ENCODE assay signal across 8 cellular contexts in genomic region chr17:59840908-59841666, GRCh38. TPM values are rescaled to one million over a fixed set of nuclear protein-coding genes. Genes with fewer than 3 reads are reported as not detected.
DNase-seq lines count a peak whose midpoint lies in the region; ATAC-seq and TF ChIP-seq lines count a peak whose summit lies in the region.

No MANE protein-coding gene starts in this region.

- no peak for ATAC-seq in Right ventricle myocardium inferior
- ATAC-seq in activated T-cell treated with anti-CD3 and anti-CD28 coated beads, Interleukin-2, amount 50 U/mL, for 72 hours (replicated peaks in 1 of 2), result no peak

- H3K9me3 ChIP-seq in left ventricle myocardium inferior (replicated peaks) (no peaks in the 10 kb centered on the region), iPS-18c (ENCODE audit: control insufficient read depth, insufficient read depth, low read length) (no peaks in the 10 kb centered on the region), testis (no peaks in the 10 kb centered on the region)

- no peaks in the 10 kb centered on the region for H3K27me3 Mint-ChIP-seq in activated T-cell treated with anti-CD3 and anti-CD28 coated beads, Interleukin-2, amount 50 U/mL, for 72 hours (ENCODE audit: low read depth)

- H3K36me3 ChIP-seq in left ventricle myocardium inferior, result peaks cover 15% of the 10 kb centered on the region
- no peaks in the 10 kb centered on the region for H3K36me3 ChIP-seq in testis (ENCODE audit: low read depth, missing control alignments)

- H3K4me3 ChIP-seq in left ventricle myocardium inferior, result peak overlapping the region; percentile 65
- H3K4me3 ChIP-seq in iPS-18c (ENCODE audit: insufficient read depth, low read depth, low read length), result peak overlapping the region; percentile 24; the same call in 1 of the 2 replicates
- H3K4me3 ChIP-seq in testis, result peak overlapping the region in 1 of 2 donors; percentile 60

- intact Hi-C loops in left ventricle myocardium inferior (cut with micrococcal nuclease), result no loop called here
- intact Hi-C loops in Right ventricle myocardium inferior (cut with DNase I), result no loop called here
- intact Hi-C loops in testis (cut with DNase I; ENCODE audit: low total_unique reads), result no loop called here

- DNase-seq in left ventricle myocardium inferior (no peak), Right ventricle myocardium inferior (ENCODE audit: missing footprints) (no peak), testis (no peak), UCSD-AML1 (lab: John Stamatoyannopoulos, UW; ENCODE audit: unreplicated experiment) (no peak), iPS-NIHi11 (ENCODE audit: low spot score) (no peak), germinal center (ENCODE audit: low spot score) (no peak)
- DNase-seq in activated T-cell treated with anti-CD3 and anti-CD28 coated beads, Interleukin-2, amount 50 U/mL, for 72 hours, result peak; percentile 43 to 49

- WGBS in testis, 2 donors, result 61 to 75% methylated on average over 5 of the region's 5 CpGs

- H3K4me1 ChIP-seq in left ventricle myocardium inferior, result peaks cover 62% of the 10 kb centered on the region
- peaks cover 16% of the 10 kb centered on the region for H3K4me1 ChIP-seq in testis

- H3K27ac Mint-ChIP-seq in activated T-cell treated with anti-CD3 and anti-CD28 coated beads, Interleukin-2, amount 50 U/mL, for 72 hours, result peak overlapping the region; percentile 100

- H3K27ac ChIP-seq in left ventricle myocardium inferior (replicated peaks) (peak overlapping the region; percentile 89), testis (peak overlapping the region; percentile 93 to 96)

- no peak for TF ChIP-seq POLR2A in testis (IDR thresholded peaks at IDR 0.05)

- H3K9me3 Mint-ChIP-seq in activated T-cell treated with anti-CD3 and anti-CD28 coated beads, Interleukin-2, amount 50 U/mL, for 72 hours, result no peaks in the 10 kb centered on the region

- TF ChIP-seq CTCF in left ventricle myocardium inferior (IDR thresholded peaks at IDR 0.05; ENCODE audit: borderline replicate concordance) (no peak), testis (IDR thresholded peaks at IDR 0.05) (no peak)

- peak overlapping the region; percentile 95 to 99 for H3K4me3 Mint-ChIP-seq in activated T-cell treated with anti-CD3 and anti-CD28 coated beads, Interleukin-2, amount 50 U/mL, for 72 hours

- peaks cover 37 to 51% of the 10 kb centered on the region in 2 donors for H3K36me3 Mint-ChIP-seq in activated T-cell treated with anti-CD3 and anti-CD28 coated beads, Interleukin-2, amount 50 U/mL, for 72 hours (ENCODE audit: insufficient read depth in 2 of 2)

- H3K4me1 Mint-ChIP-seq in activated T-cell treated with anti-CD3 and anti-CD28 coated beads, Interleukin-2, amount 50 U/mL, for 72 hours (ENCODE audit: low read depth), result peaks cover 74% of the 10 kb centered on the region

- H3K27me3 ChIP-seq in left ventricle myocardium inferior (ENCODE audit: low read depth) (no peaks in the 10 kb centered on the region), testis (no peaks in the 10 kb centered on the region)

RNA-seq across cellular contexts. Expression of gene TUBD1, which starts 51.7 kb away (rescaled TPM):
- total RNA-seq in left ventricle myocardium inferior (7.8 TPM), Right ventricle myocardium inferior (8.4 TPM), testis (10 to 100 TPM; 12.9 to 13.9 TPM)
- 10 to 100 TPM; 13.8 to 14.3 TPM for total RNA-seq in activated T-cell treated with anti-CD3 and anti-CD28 coated beads, Interleukin-2, amount 50 U/mL, for 72 hours
- polyA plus RNA-seq in testis (ENCODE audit: insufficient read depth, low read depth, low replicate concordance), result 7.8 TPM

RNA-seq across cellular contexts. Expression of gene RPS6KB1, which starts 51.8 kb away (rescaled TPM):
- total RNA-seq in left ventricle myocardium inferior (20.3 TPM), Right ventricle myocardium inferior (21.4 TPM), testis (10 to 100 TPM; 44.5 to 46.1 TPM)
- total RNA-seq in activated T-cell treated with anti-CD3 and anti-CD28 coated beads, Interleukin-2, amount 50 U/mL, for 72 hours, result 10 to 100 TPM; 65.8 to 68.8 TPM
- polyA plus RNA-seq in testis (ENCODE audit: insufficient read depth, low read depth, low replicate concordance), result 13.3 TPM

Comparison
In these comparisons a context has a peak if more than half of its experiments do, and no peak if none do; other contexts are left out.
1. DNase-seq: peak in activated T-cell treated with anti-CD3 and anti-CD28 coated beads, Interleukin-2, amount 50 U/mL, for 72 hours (2 of 2); none in left ventricle myocardium inferior (single experiment), Right ventricle myocardium inferior (single experiment), testis (single experiment), UCSD-AML1 (single experiment), iPS-NIHi11 (single experiment) and germinal center (single experiment).